ENCODE assay signal across 22 cellular contexts in genomic region chr3:123432832-123433523, GRCh38. TPM values are rescaled to one million over a fixed set of nuclear protein-coding genes. Genes with fewer than 3 reads are reported as not detected.
DNase-seq lines count a peak whose midpoint lies in the region; ATAC-seq, FAIRE-seq and TF ChIP-seq lines count a peak whose summit lies in the region.
"Had no signal": no experiment of that assay in that cellular context is flagged by ENCODE, and none has a peak within 500 bp of the region (broad histone marks: within the 10 kb centered on the region; RNA-seq: fewer than 3 reads in every experiment).

No MANE protein-coding gene starts in this region.

- no peaks in the 10 kb centered on the region for H3K27me3 Mint-ChIP-seq in progenitor cell of endocrine pancreas

- H3K9me3 ChIP-seq in heart left ventricle, result no peaks in the 10 kb centered on the region
- H3K9me3 ChIP-seq: tibial nerve had no signal

- H3K4me1 Mint-ChIP-seq in progenitor cell of endocrine pancreas (ENCODE audit: low read depth), result peaks cover 39% of the 10 kb centered on the region
- H3K4me1 Mint-ChIP-seq: activated B cell treated with CpG ODN at 0.5 μM for 24 hours had no signal

- peaks cover 7% of the 10 kb centered on the region for H3K36me3 Mint-ChIP-seq in progenitor cell of endocrine pancreas (ENCODE audit: insufficient read depth)

- peaks cover 0 to 89% (median 42%) of the 10 kb centered on the region in 12 donors for H3K4me1 ChIP-seq in heart left ventricle
- H3K4me1 ChIP-seq: tibial nerve had no signal

- H3K27ac ChIP-seq in heart left ventricle, result peak overlapping the region in 10 of 12 donors; percentile 5 to 92 (median 60)
- H3K27ac ChIP-seq: BLaER1 treated with 17β-estradiol and CSF1 and Interleukin-3, amounts not matched to agents 10 nM and 100 nM; SK-N-MC; tibial nerve had no signal

- intact Hi-C loops in heart left ventricle (cut with DNase I), result loop anchor here in 1 of 10 donors (5.0 kb wide), 1 partner anchor 91 kb away; no protein-coding TSS in a partner anchor

- no peaks in the 10 kb centered on the region for H3K36me3 ChIP-seq in heart left ventricle
- H3K36me3 ChIP-seq: BLaER1 treated with 17β-estradiol and CSF1 and Interleukin-3, amounts not matched to agents 10 nM and 100 nM; tibial nerve had no signal

- no peak overlapping the region for H3K4me3 Mint-ChIP-seq in progenitor cell of endocrine pancreas (ENCODE audit: low read depth)
- H3K4me3 Mint-ChIP-seq: activated B cell treated with CpG ODN at 0.5 μM for 24 hours; activated CD4-positive, alpha-beta memory T cell treated with anti-CD3 and anti-CD28 coated beads, Interleukin-2, amount 10 ng/mL, durations not matched to agents 7 days and 5 days; neural crest cell; T-helper 2 cell treated with Interferon-gamma antibody and Interleukin-4, amounts not matched to agents 5 μg/mL and 100 μg/mL, for 36 hours had no signal

- TF ChIP-seq POLR2A in heart left ventricle (IDR thresholded peaks at IDR 0.05), result no peak
- TF ChIP-seq POLR2A in GM12892 (IDR thresholded peaks at IDR 0.05; ENCODE audit: low read depth, low read length), result no peak

- WGBS in heart left ventricle, 4 donors, result 37 to 55% (median 46%) methylated on average over 6 of the region's 6 CpGs

- peak; percentile 20 for DNase-seq in NCI-H748 (lab: John Stamatoyannopoulos, UW; ENCODE audit: unreplicated experiment)
- DNase-seq in NCI-H748 treated with DMSO at 0.1 percent for 48 hours (lab: John Stamatoyannopoulos, UW), result no peak
- DNase-seq in heart left ventricle, result peak in 1 of 5 donors; percentile 80
- DNase-seq in progenitor cell of endocrine pancreas (ENCODE audit: low spot score, unreplicated experiment), result no peak
- DNase-seq in stimulated activated CD4-positive, alpha-beta T cell treated with anti-CD3 and anti-CD28 coated beads, Interleukin-15, amount 100 ng/mL, for 24 hours, result no peak
- DNase-seq in GM12892 (ENCODE audit: insufficient read length), result no peak
- no peak for DNase-seq in DMS153 (lab: John Stamatoyannopoulos, UW)
- no peak for DNase-seq in NCI-H128 (lab: John Stamatoyannopoulos, UW; ENCODE audit: unreplicated experiment)
- DNase-seq: activated B cell treated with CpG ODN at 0.5 μM for 24 hours; activated CD4-positive, alpha-beta memory T cell treated with anti-CD3 and anti-CD28 coated beads, Interleukin-2, amount 10 ng/mL, durations not matched to agents 7 days and 5 days; activated naive CD4-positive, alpha-beta T cell; cortex of kidney; GF-D8; islet precursor cell; mesendoderm had no signal

- FAIRE-seq in GM12892 (lab: Jason Lieb, UNC), result no peak
- FAIRE-seq: A204.1, GM12891 had no signal

- no peak overlapping the region for H3K4me3 ChIP-seq in heart left ventricle
- H3K4me3 ChIP-seq: BLaER1 treated with 17β-estradiol and CSF1 and Interleukin-3, amounts not matched to agents 10 nM and 100 nM; SK-N-MC; tibial nerve had no signal

- ATAC-seq in heart left ventricle, result peak; percentile 68 to 90 (median 84)

- no peaks in the 10 kb centered on the region for H3K27me3 ChIP-seq in heart left ventricle
- H3K27me3 ChIP-seq: BLaER1 treated with 17β-estradiol and CSF1 and Interleukin-3, amounts not matched to agents 10 nM and 100 nM; tibial nerve had no signal

- peaks cover 4% of the 10 kb centered on the region for H3K9me3 Mint-ChIP-seq in progenitor cell of endocrine pancreas (ENCODE audit: low read depth)
- H3K9me3 Mint-ChIP-seq: activated B cell treated with CpG ODN at 0.5 μM for 24 hours; activated CD4-positive, alpha-beta memory T cell treated with anti-CD3 and anti-CD28 coated beads, Interleukin-2, amount 10 ng/mL, durations not matched to agents 7 days and 5 days; neural crest cell; T-helper 2 cell treated with Interferon-gamma antibody and Interleukin-4, amounts not matched to agents 5 μg/mL and 100 μg/mL, for 36 hours had no signal

- peak overlapping the region; percentile 82 for H3K27ac Mint-ChIP-seq in progenitor cell of endocrine pancreas
- H3K27ac Mint-ChIP-seq: activated B cell treated with CpG ODN at 0.5 μM for 24 hours; activated CD4-positive, alpha-beta memory T cell treated with anti-CD3 and anti-CD28 coated beads, Interleukin-2, amount 10 ng/mL, durations not matched to agents 7 days and 5 days; T-helper 2 cell treated with Interferon-gamma antibody and Interleukin-4, amounts not matched to agents 5 μg/mL and 100 μg/mL, for 36 hours had no signal

- TF ChIP-seq CTCF in heart left ventricle (IDR thresholded peaks at IDR 0.05) (no peak), progenitor cell of endocrine pancreas (IDR thresholded peaks at IDR 0.05; ENCODE audit: unreplicated experiment) (no peak)

RNA-seq across cellular contexts. Expression of gene ADCY5, which starts 15.9 kb away (rescaled TPM):
- total RNA-seq in heart left ventricle, result 100 to 1,000 TPM; 106 to 276 (median 170) TPM
- polyA plus RNA-seq in heart left ventricle, result 10 to 100 TPM; 78.5 to 84.1 TPM
- total RNA-seq in progenitor cell of endocrine pancreas, result 33.8 and 35.9 TPM in 2 replicates
- 0.02 TPM for polyA plus RNA-seq in GM12892 (2012; ENCODE audit: missing spikeins)
- total RNA-seq: activated B cell treated with CpG ODN at 0.5 μM for 24 hours; activated CD4-positive, alpha-beta memory T cell treated with anti-CD3 and anti-CD28 coated beads, Interleukin-2, amount 10 ng/mL, durations not matched to agents 7 days and 5 days had no signal
